Comparison of ENCODE assay signal across 1 cellular context in the genomic region with DNA sequence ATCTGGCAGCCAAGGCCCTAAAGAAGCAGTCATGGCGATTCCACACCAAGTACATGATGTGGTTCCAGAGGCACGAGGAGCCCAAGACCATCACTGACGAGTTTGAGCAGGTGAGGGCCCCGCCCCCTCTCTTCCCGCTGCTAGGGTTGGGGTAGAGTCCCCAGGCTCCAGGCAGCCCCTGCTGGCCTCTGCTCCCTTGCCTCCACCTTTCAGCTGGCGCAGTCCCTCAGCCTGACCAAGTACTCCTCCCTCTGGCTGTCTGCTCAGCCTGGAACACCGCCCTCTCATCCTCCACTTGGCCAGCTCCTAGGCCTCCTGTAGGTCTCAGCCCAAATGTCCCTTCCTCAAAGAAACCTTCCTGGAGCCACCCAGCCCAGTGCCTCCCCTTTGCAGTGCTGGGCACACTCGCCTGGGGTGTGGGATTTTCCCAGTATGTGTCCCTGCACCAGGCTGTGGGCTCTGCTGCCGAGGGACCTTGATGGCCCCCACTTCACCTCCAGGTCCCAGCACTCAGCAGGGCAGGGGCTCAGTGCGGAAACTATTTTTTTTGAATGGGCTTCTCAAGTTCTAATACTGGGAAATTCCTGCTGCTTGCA.
TF ChIP-seq lines count a peak whose summit lies in the region.

No MANE protein-coding gene starts in this region.

TF ChIP-seq in H1, 55 proteins besides CTCF, POLR2A, EP300 and RAD21:
- TF ChIP-seq CREB1 (IDR thresholded peaks at IDR 0.05): no peak
- no peak for TF ChIP-seq TAF1 (IDR thresholded peaks at IDR 0.05; ENCODE audit: low read depth, low read length)
- no peak for TF ChIP-seq RXRA (IDR thresholded peaks at IDR 0.05; ENCODE audit: insufficient read depth, low read depth, low read length)
- TF ChIP-seq POLR2AphosphoS5 (IDR thresholded peaks at IDR 0.05; ENCODE audit: low read depth, low read length): 0 out of 2 replicates have a peak, but pooled peaks have one; percentile 51
- TF ChIP-seq RFX5 (IDR thresholded peaks at IDR 0.05; ENCODE audit: borderline replicate concordance, low read depth, low read length): no peak
- TF ChIP-seq EZH2 (IDR thresholded peaks at IDR 0.05; ENCODE audit: low read depth, low read length, severe bottlenecking): no peak
